In the genomic region with DNA sequence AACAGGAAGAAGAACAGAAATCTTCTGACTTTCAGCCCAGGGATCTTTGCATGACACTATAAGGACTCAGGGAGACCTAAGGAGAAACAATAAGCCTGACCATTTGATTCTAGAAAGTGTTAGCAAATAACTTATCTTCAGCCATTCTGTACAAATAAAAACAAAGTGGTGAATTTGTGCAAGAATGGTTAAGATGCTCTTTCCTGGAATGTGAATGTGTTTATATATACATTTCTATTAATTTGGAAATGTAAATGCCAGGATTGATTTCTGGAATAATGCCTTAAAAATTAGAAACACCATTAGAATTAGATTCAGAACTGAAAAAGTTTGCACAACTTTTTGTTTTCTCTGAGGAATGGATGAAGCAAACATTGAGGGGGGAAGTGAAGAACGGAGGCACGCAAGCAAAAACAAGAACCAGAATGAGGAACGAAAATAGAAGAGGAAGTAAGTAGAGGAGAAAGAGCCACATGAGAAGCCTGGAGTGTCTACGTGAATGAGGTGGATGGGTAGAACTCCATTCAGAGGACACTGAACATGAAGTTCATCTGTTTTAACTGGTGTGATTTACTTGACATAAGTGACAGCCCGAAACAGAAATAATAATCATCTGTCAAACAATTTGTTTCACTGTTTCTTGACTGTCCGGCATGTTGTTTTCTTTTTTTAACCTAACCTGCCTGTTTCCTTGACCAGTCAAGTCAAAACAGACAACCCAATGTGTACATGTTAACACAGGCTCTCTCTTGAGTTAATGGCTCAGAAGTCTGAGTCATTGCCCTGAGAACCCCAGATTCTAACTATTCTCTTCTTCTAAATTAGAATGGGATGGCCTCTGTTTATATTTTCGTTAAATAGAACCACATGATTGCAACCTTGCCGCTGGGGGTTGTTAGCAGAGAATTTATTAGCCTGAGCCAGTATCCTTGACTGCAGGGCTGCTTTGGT, we compare ENCODE assay signal across 9 cellular contexts.
DNase-seq lines count a peak whose midpoint lies in the region; ATAC-seq and TF ChIP-seq lines count a peak whose summit lies in the region.
"Had no signal": no experiment of that assay in that cellular context is flagged by ENCODE, and none has a peak within 500 bp of the region (broad histone marks: within the 10 kb centered on the region; RNA-seq: fewer than 3 reads in every experiment).

No MANE protein-coding gene starts in this region.

- peaks cover 8% of the 10 kb centered on the region for H3K4me1 Mint-ChIP-seq in activated CD4-positive, alpha-beta memory T cell treated with anti-CD3 and anti-CD28 coated beads for 36 hours (ENCODE audit: low read depth)
- H3K4me1 Mint-ChIP-seq: neural crest cell had no signal

- H3K9ac ChIP-seq in mammary epithelial cell (ENCODE audit: insufficient read depth, low read length): no peak overlapping the region

- no peak overlapping the region for H3K4me2 ChIP-seq in mammary epithelial cell (ENCODE audit: insufficient read depth, low read depth, low read length)

- peak; percentile 72 for DNase-seq in AG10803 (ENCODE audit: low read depth)
- peak; percentile 63 for DNase-seq in mammary epithelial cell
- no peak for DNase-seq in COLO668 (lab: John Stamatoyannopoulos, UW; ENCODE audit: unreplicated experiment)
- no peak for DNase-seq in OCI-M2 (lab: John Stamatoyannopoulos, UW; ENCODE audit: unreplicated experiment)
- DNase-seq in activated CD4-positive, alpha-beta memory T cell treated with anti-CD3 and anti-CD28 coated beads for 36 hours: no peak
- no peak for DNase-seq in NCI-H146 (lab: John Stamatoyannopoulos, UW)

- POLR2A ChIA-PET in activated CD4-positive, alpha-beta memory T cell treated with anti-CD3 and anti-CD28 coated beads for 36 hours (lab: Charles Lee): no interaction called here

- H3K27ac ChIP-seq in mammary epithelial cell (ENCODE audit: insufficient read depth, low read depth, low read length): no peak overlapping the region

- intact Hi-C loops in mammary epithelial cell (cut with micrococcal nuclease): no loop called here
- intact Hi-C loops in activated CD4-positive, alpha-beta memory T cell treated with anti-CD3 and anti-CD28 coated beads for 36 hours (cut with micrococcal nuclease): no loop called here

- no peak for TF ChIP-seq CTCF in AG10803 (conservative IDR thresholded peaks at IDR 0.05; ENCODE audit: low read length)
- TF ChIP-seq CTCF in mammary epithelial cell (conservative IDR thresholded peaks at IDR 0.05 in 1 of 2, IDR thresholded peaks at IDR 0.05 in 1 of 2; ENCODE audit: extremely low read depth in 1 of 2, insufficient read depth in 1 of 2, low read depth in 1 of 2, low read length in 2 of 2): no peak

- no peak overlapping the region for H2AFZ ChIP-seq in mammary epithelial cell (ENCODE audit: low read depth, low read length)

- H3K4me1 ChIP-seq in mammary epithelial cell (ENCODE audit: insufficient read depth, low read length): no peaks in the 10 kb centered on the region

- no peaks in the 10 kb centered on the region for H3K79me2 ChIP-seq in mammary epithelial cell (ENCODE audit: insufficient read depth, low read length)

- H3K9me3 Mint-ChIP-seq in activated CD4-positive, alpha-beta memory T cell treated with anti-CD3 and anti-CD28 coated beads for 36 hours: peaks cover 2% of the 10 kb centered on the region

- ATAC-seq in GM19351 (IDR thresholded peaks at IDR 0.05; ENCODE audit: unreplicated experiment): peak; percentile 65
- peak; percentile 82 for ATAC-seq in HG03196 (IDR thresholded peaks at IDR 0.05; ENCODE audit: unreplicated experiment)

- no peaks in the 10 kb centered on the region for H3K36me3 ChIP-seq in mammary epithelial cell (ENCODE audit: insufficient read depth, low read length)

- H3K27ac Mint-ChIP-seq in activated CD4-positive, alpha-beta memory T cell treated with anti-CD3 and anti-CD28 coated beads for 36 hours: no peak overlapping the region

- H3K27me3 ChIP-seq in mammary epithelial cell (ENCODE audit: insufficient read depth, low read length): no peaks in the 10 kb centered on the region

- H3K36me3 Mint-ChIP-seq in activated CD4-positive, alpha-beta memory T cell treated with anti-CD3 and anti-CD28 coated beads for 36 hours: no peaks in the 10 kb centered on the region

- CTCF ChIA-PET in mammary epithelial cell (lab: Charles Lee; ENCODE audit: low non-redundant PET): no interaction called here
- CTCF ChIA-PET in activated CD4-positive, alpha-beta memory T cell treated with anti-CD3 and anti-CD28 coated beads for 36 hours (lab: Charles Lee): no interaction called here

- in situ Hi-C loops in mammary epithelial cell (cut with MboI; ENCODE audit: low sequenced_read_pairs in 2 of 2): no loop called here

- no peaks in the 10 kb centered on the region for H4K20me1 ChIP-seq in mammary epithelial cell (ENCODE audit: insufficient read depth, low read length)

- no peaks in the 10 kb centered on the region for H3K9me3 ChIP-seq in mammary epithelial cell (replicated peaks; ENCODE audit: insufficient read depth, low read length)

- no peaks in the 10 kb centered on the region for H3K27me3 Mint-ChIP-seq in activated CD4-positive, alpha-beta memory T cell treated with anti-CD3 and anti-CD28 coated beads for 36 hours

- BruUV-seq in mammary epithelial cell (replicated peaks; lab: Mats Ljungman, UMichigan): no TSS peak

- WGBS in mammary epithelial cell (ENCODE audit: low coverage, missing lambda C conversion rate): 72% methylated on average over 7 of the region's 8 CpGs

- H3K4me3 ChIP-seq in AG10803 (ENCODE audit: low read length) (no peak overlapping the region), mammary epithelial cell (replicated peaks in 1 of 3; ENCODE audit: insufficient read depth in 1 of 3, low read depth in 2 of 3, low read length in 3 of 3) (no peak overlapping the region)

- dilution Hi-C loops in mammary epithelial cell (cut with HindIII; ENCODE audit: low sequenced_read_pairs): no loop called here

- H3K4me3 Mint-ChIP-seq in activated CD4-positive, alpha-beta memory T cell treated with anti-CD3 and anti-CD28 coated beads for 36 hours: no peak overlapping the region
- H3K4me3 Mint-ChIP-seq: neural crest cell had no signal

Comparison
In these comparisons a context has a peak if more than half of its experiments do, and no peak if none do; other contexts are left out.
1. DNase-seq: peak in AG10803 (single experiment) and mammary epithelial cell (single experiment); none in COLO668 (single experiment), OCI-M2 (single experiment), activated CD4-positive, alpha-beta memory T cell treated with anti-CD3 and anti-CD28 coated beads for 36 hours (single experiment) and NCI-H146 (single experiment).